ENCODE assay signal across 8 cellular contexts in the genomic region with DNA sequence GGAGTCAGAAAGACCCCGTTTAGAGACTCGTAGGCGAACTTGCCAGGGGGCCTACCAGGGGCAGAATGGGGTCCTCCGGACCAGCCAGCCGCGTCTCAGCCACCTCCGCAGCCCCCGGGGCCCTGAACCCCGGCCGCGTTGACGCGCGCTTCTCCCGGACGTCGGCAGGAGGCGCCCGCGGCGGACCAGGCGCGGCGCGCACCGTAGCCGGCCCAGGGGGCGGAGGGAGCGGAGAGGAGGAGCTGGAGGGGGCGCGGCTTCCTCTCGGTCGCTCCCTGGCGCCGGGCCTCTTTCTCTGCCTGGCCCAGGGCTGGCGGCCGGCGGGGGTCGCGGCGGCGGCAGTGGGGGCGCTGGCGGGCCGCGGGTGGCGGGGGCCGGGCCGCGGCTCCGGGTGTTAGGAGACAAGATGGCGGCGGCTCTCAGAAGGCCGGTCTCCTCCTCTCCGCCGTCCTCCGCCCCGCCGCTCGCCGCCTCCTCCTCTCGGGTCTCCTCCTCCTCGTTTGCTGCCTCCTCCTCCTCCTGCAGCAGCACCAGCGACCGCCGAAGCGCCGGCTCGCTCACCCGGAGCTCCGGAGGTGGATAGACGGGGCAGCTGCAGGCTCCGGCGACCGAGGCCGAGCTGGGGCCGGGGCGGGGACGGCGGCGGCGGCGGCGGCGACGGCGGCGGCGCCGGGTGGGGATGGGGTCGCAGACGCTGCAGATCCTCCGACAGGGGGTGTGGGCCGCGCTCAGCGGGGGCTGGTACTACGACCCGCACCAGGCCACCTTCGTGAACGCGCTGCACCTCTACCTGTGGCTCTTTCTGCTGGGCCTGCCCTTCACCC. TPM values are rescaled to one million over a fixed set of nuclear protein-coding genes. Genes with fewer than 3 reads are reported as not detected.
DNase-seq lines count a peak whose midpoint lies in the region; ATAC-seq, FAIRE-seq and TF ChIP-seq lines count a peak whose summit lies in the region.

A gene (plus strand): TSS at position 288 of the 824 bp plus-strand sequence. CDS start 392 bp downstream, at position 680.

- H3K9me3 ChIP-seq in pancreas: no peaks in the 10 kb centered on the region
- H3K9me3 ChIP-seq in thyroid gland: no peaks in the 10 kb centered on the region

- H3K27me3 Mint-ChIP-seq in activated naive CD8-positive, alpha-beta T cell: no peaks in the 10 kb centered on the region

- H3K4me1 Mint-ChIP-seq in activated naive CD8-positive, alpha-beta T cell (ENCODE audit: low read depth): peaks cover 62% of the 10 kb centered on the region

- H3K9me3 Mint-ChIP-seq in activated naive CD8-positive, alpha-beta T cell (ENCODE audit: low read depth): no peaks in the 10 kb centered on the region

- WGBS in pancreas, 2 donors: 0 to 1% methylated on average over 33 to 101 of the region's 101 CpGs
- WGBS in thyroid gland, 2 donors: 0 to 1% methylated on average over 17 to 30 of the region's 101 CpGs

- peaks cover 0 to 10% (median 8%) of the 10 kb centered on the region in 3 donors for H3K4me1 ChIP-seq in pancreas
- peaks cover 17 to 25% of the 10 kb centered on the region in 2 donors for H3K4me1 ChIP-seq in thyroid gland

- H3K36me3 ChIP-seq in pancreas: no peaks in the 10 kb centered on the region
- no peaks in the 10 kb centered on the region for H3K36me3 ChIP-seq in thyroid gland

- peak within 1 kb of the TSS; percentile 92 for H3K4me3 Mint-ChIP-seq in activated naive CD8-positive, alpha-beta T cell

- DNase-seq in GM10266 (ENCODE audit: extremely low spot score): peak; percentile 96
- no peak for DNase-seq in HFF-Myc (ENCODE audit: extremely low read depth, low read depth)
- DNase-seq in NAMALWA (ENCODE audit: low spot score): peak; percentile 76
- DNase-seq in SKM-1 treated with dmso at 0.1 percent for 144 hours (lab: John Stamatoyannopoulos, UW; ENCODE audit: unreplicated experiment): peak; percentile 67
- peak; percentile 61 to 95 (median 90) for DNase-seq in head of caudate nucleus
- peak; percentile 85 to 95 (median 87) for DNase-seq in pancreas
- DNase-seq in thyroid gland: peak; percentile 90 to 92

- H3K36me3 Mint-ChIP-seq in activated naive CD8-positive, alpha-beta T cell: no peaks in the 10 kb centered on the region

- no peaks in the 10 kb centered on the region for H3K27me3 ChIP-seq in pancreas
- no peaks in the 10 kb centered on the region for H3K27me3 ChIP-seq in thyroid gland

- TF ChIP-seq POLR2A in thyroid gland (IDR thresholded peaks at IDR 0.05): peak in 1 of 2 donors; percentile 84

- TF ChIP-seq CTCF in GM10266 (IDR thresholded peaks at IDR 0.05; ENCODE audit: control insufficient read depth, insufficient read depth, low read depth, missing control alignments): peak; percentile 87
- TF ChIP-seq CTCF in HFF-Myc (IDR thresholded peaks at IDR 0.05; ENCODE audit: low read depth, low read length, missing control alignments): peak; percentile 71
- peak; percentile 56 to 87 (median 74) for TF ChIP-seq CTCF in pancreas (IDR thresholded peaks at IDR 0.05)
- peak; percentile 49 to 98 (median 89) for TF ChIP-seq CTCF in thyroid gland (IDR thresholded peaks at IDR 0.05)

- H3K4me3 ChIP-seq in HFF-Myc (replicated peaks; ENCODE audit: low read depth, low read length): peak within 1 kb of the TSS; percentile 65
- H3K4me3 ChIP-seq in pancreas: peak within 1 kb of the TSS; percentile 88 to 92 (median 90)
- H3K4me3 ChIP-seq in thyroid gland (replicated peaks in 1 of 3): peak within 1 kb of the TSS; percentile 83 to 93 (median 84)

- ATAC-seq in pancreas: peak; percentile 79 to 93 (median 89)

- intact Hi-C loops in head of caudate nucleus (cut with DNase I): loop anchor here (5.0 kb wide), 2 partner anchors 65 to 85 kb away; no protein-coding TSS in a partner anchor
- intact Hi-C loops in pancreas (cut with DNase I): no loop called here
- intact Hi-C loops in thyroid gland (cut with DNase I): loop anchor here (5.0 kb wide), 1 partner anchor 65 kb away; no protein-coding TSS in a partner anchor

- H3K27ac ChIP-seq in pancreas (peak within 1 kb of the TSS; percentile 76 to 90 (median 82)), thyroid gland (peak within 1 kb of the TSS; percentile 89 to 96 (median 95))

- no peak for FAIRE-seq in pancreas (lab: Jason Lieb, UNC)

- H3K27ac Mint-ChIP-seq in activated naive CD8-positive, alpha-beta T cell: peak within 1 kb of the TSS; percentile 98

RNA-seq across cellular contexts. Expression of the gene that starts here (rescaled TPM):
- total RNA-seq in pancreas (10 to 100 TPM; 13.3 to 28.7 (median 17.7) TPM), thyroid gland (10 to 100 TPM; 43.8 to 78.5 (median 69.7) TPM)
- polyA plus RNA-seq in pancreas: 1 to 10 TPM; 5.0 to 7.5 TPM

Comparison
In these comparisons a context has a peak if more than half of its experiments do, and no peak if none do; other contexts are left out.
1. intact Hi-C loops: an anchor here in head of caudate nucleus (5.0 kb wide) and thyroid gland (5.0 kb wide); none called in pancreas.